12 cellular contexts compared by ENCODE assay signal in the genomic region with DNA sequence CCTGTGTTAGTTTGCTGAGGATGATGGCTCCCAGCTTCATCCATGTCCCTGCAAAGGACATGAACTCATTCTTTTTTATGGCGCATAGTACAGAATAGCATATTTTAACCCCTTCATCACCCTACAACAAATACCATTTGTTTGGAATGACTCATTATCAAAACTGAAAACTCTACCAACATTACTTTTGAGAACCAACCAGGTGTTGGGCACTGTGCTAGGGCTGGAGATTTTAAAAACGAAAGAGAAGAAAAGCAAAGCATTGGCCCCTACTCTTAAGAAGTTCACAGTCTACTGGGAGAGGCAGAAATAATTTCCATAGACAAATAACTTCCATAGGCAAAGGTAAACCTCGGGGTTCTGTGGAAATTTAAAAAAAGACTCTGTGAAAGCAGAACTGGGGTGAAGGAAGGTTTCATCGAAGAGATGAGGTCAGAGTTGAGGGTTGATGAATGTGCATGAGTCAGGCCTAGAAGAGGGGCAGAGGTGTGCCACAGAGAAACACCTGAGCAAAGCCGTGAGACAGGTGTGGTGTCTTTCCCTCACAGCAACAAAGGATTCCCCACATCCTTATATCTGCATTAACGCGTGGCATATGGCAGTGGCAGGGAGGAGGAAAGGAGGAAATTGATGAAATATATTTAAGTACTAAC. TPM values are rescaled to one million over a fixed set of nuclear protein-coding genes. Genes with fewer than 3 reads are reported as not detected.
DNase-seq lines count a peak whose midpoint lies in the region; ATAC-seq and TF ChIP-seq lines count a peak whose summit lies in the region.
"Had no signal": no experiment of that assay in that cellular context is flagged by ENCODE, and none has a peak within 500 bp of the region (broad histone marks: within the 10 kb centered on the region; RNA-seq: fewer than 3 reads in every experiment).

No MANE protein-coding gene starts in this region.

- CTCF ChIA-PET in MCF 10A (lab: Yijun Ruan, JAX) (interaction anchor here (2.0 kb wide), 1 partner anchor 193 kb away, joined by 6 read pairs; no protein-coding TSS in a partner anchor), HEK293T (lab: Yijun Ruan, JAX) (no interaction called here)

- no peak for TF ChIP-seq EP300 in transverse colon (IDR thresholded peaks at IDR 0.05; ENCODE audit: low read depth)

- no peak overlapping the region for H3K4me3 Mint-ChIP-seq in MCF 10A (ENCODE audit: unreplicated experiment)
- no peak overlapping the region for H3K4me3 Mint-ChIP-seq in immature natural killer cell
- H3K4me3 Mint-ChIP-seq: HFFc6; naive thymus-derived CD4-positive, alpha-beta T cell had no signal

- H3K36me3 Mint-ChIP-seq in MCF 10A (ENCODE audit: insufficient read depth, unreplicated experiment), result no peaks in the 10 kb centered on the region
- H3K36me3 Mint-ChIP-seq in immature natural killer cell, result peaks cover 0 to 3% (median 0%) of the 10 kb centered on the region in 3 donors
- H3K36me3 Mint-ChIP-seq: naive thymus-derived CD4-positive, alpha-beta T cell had no signal

- in situ Hi-C loops in transverse colon (cut with MboI; ENCODE audit: low pct_ligation_motif_present in 1 of 4, low pct_unique_long_range_greater_than_20kb in 1 of 4, low sequenced_read_pairs in 3 of 4), result loop anchor here in 1 of 4 donors (25.0 kb wide), 1 partner anchor 665 kb away; no protein-coding TSS in a partner anchor

- H3K27me3 ChIP-seq in breast epithelium, result no peaks in the 10 kb centered on the region
- no peaks in the 10 kb centered on the region for H3K27me3 ChIP-seq in transverse colon
- H3K27me3 ChIP-seq: colonic mucosa had no signal

- WGBS in transverse colon (ENCODE audit: low coverage in 1 of 2), 2 donors, result 60 to 62% methylated on average over 6 to 7 of the region's 7 CpGs

- H3K4me3 ChIP-seq in breast epithelium, result no peak overlapping the region
- H3K4me3 ChIP-seq in transverse colon, result no peak overlapping the region
- H3K4me3 ChIP-seq: colonic mucosa, SK-N-MC had no signal

- no peaks in the 10 kb centered on the region for H3K9me3 ChIP-seq in breast epithelium
- no peaks in the 10 kb centered on the region for H3K9me3 ChIP-seq in transverse colon
- H3K9me3 ChIP-seq: colonic mucosa had no signal

- H3K27me3 Mint-ChIP-seq in MCF 10A (ENCODE audit: insufficient read depth, unreplicated experiment) (no peaks in the 10 kb centered on the region), immature natural killer cell (ENCODE audit: low read depth in 3 of 3) (peaks cover 0 to 3% (median 0%) of the 10 kb centered on the region in 3 donors)

- intact Hi-C loops in MCF 10A (cut with micrococcal nuclease), result no loop called here
- intact Hi-C loops in breast epithelium (cut with DNase I; ENCODE audit: low total_unique reads), result no loop called here
- intact Hi-C loops in transverse colon (cut with DNase I; ENCODE audit: low total_unique reads), result no loop called here

- TF ChIP-seq CTCF in MCF 10A (IDR thresholded peaks at IDR 0.05; ENCODE audit: unreplicated experiment) (no peak), breast epithelium (IDR thresholded peaks at IDR 0.05) (no peak), transverse colon (IDR thresholded peaks at IDR 0.05) (no peak)

- no peak overlapping the region for H3K27ac ChIP-seq in breast epithelium
- H3K27ac ChIP-seq in transverse colon, result peak overlapping the region in 3 of 4 donors; percentile 6 to 57 (median 37)
- H3K27ac ChIP-seq: colonic mucosa, SK-N-MC had no signal

- TF ChIP-seq POLR2A in breast epithelium (IDR thresholded peaks at IDR 0.05) (no peak), transverse colon (IDR thresholded peaks at IDR 0.05) (no peak)

- H3K4me1 ChIP-seq in breast epithelium, result no peaks in the 10 kb centered on the region
- peaks cover 0 to 15% (median 0%) of the 10 kb centered on the region in 4 donors for H3K4me1 ChIP-seq in transverse colon
- H3K4me1 ChIP-seq: colonic mucosa had no signal

- peaks cover 34% of the 10 kb centered on the region for H3K4me1 Mint-ChIP-seq in MCF 10A (ENCODE audit: insufficient read depth, unreplicated experiment)
- H3K4me1 Mint-ChIP-seq in immature natural killer cell, result no peaks in the 10 kb centered on the region

- H3K36me3 ChIP-seq in breast epithelium, result no peaks in the 10 kb centered on the region
- no peaks in the 10 kb centered on the region for H3K36me3 ChIP-seq in transverse colon
- H3K36me3 ChIP-seq: colonic mucosa had no signal

- BruUV-seq in MCF 10A (replicated peaks; lab: Mats Ljungman, UMichigan), result no TSS peak

- DNase-seq in MCF 10A (ENCODE audit: unreplicated experiment) (no peak), breast epithelium (ENCODE audit: low spot score in 2 of 2) (no peak), NCI-H146 (lab: John Stamatoyannopoulos, UW) (peak; percentile 90), transverse colon (no peak), immature natural killer cell (no peak), HEK293T (ENCODE audit: extremely low spot score) (no peak)
- DNase-seq in activated T-cell treated with anti-CD3 and anti-CD28 coated beads, Interleukin-2, amount 50 U/mL, for 48 hours, result peak; percentile 29 to 42
- DNase-seq: HFFc6; naive thymus-derived CD4-positive, alpha-beta T cell had no signal

- peaks cover 7% of the 10 kb centered on the region for H3K9me3 Mint-ChIP-seq in MCF 10A (ENCODE audit: unreplicated experiment)
- H3K9me3 Mint-ChIP-seq in immature natural killer cell, result no peaks in the 10 kb centered on the region
- H3K9me3 Mint-ChIP-seq: HFFc6; naive thymus-derived CD4-positive, alpha-beta T cell had no signal

- POLR2A ChIA-PET in MCF 10A (lab: Yijun Ruan, JAX), result interaction anchor here (0.6 to 10.7 kb wide), 4 partner anchors 90 to 310 kb away, joined by 3 to 82 read pairs (median 3); partner anchors contain the start of gene B3GNT5
- POLR2A ChIA-PET in HEK293T (lab: Yijun Ruan, JAX), result no interaction called here

- no peak for ATAC-seq in GM18873 (IDR thresholded peaks at IDR 0.05; ENCODE audit: low FRiP score, unreplicated experiment)
- ATAC-seq: naive thymus-derived CD4-positive, alpha-beta T cell had no signal

- H3K27ac Mint-ChIP-seq in MCF 10A (ENCODE audit: low read depth, unreplicated experiment) (peak overlapping the region; percentile 3), immature natural killer cell (peak overlapping the region in 1 of 6 donors; percentile 45)
- H3K27ac Mint-ChIP-seq: HFFc6; naive thymus-derived CD4-positive, alpha-beta T cell had no signal

TF ChIP-seq in HEK293T, 16 proteins besides CTCF, POLR2A, EP300 and RAD21:
- TF ChIP-seq FOXK2 (IDR thresholded peaks at IDR 0.05) (no peak), ZNF384 (IDR thresholded peaks at IDR 0.05) (no peak), CTBP1 (IDR thresholded peaks at IDR 0.05; ENCODE audit: borderline replicate concordance) (no peak)

RNA-seq across cellular contexts. Expression of gene MCF2L2, which starts 51.0 kb away (rescaled TPM):
- total RNA-seq in MCF 10A (2022) (2.6 and 3.4 TPM in 2 replicates), breast epithelium (1 to 10 TPM in 2 of 3 donors, under 1 TPM in 1; 0.64 to 1.5 (median 1.3) TPM), transverse colon (1 to 10 TPM in 3 of 4 donors, under 1 TPM in 1; 0.20 to 3.7 (median 2.0) TPM)
- under 1 TPM in 2 of 3 donors, not detected in 1; 0.06 to 0.21 TPM for polyA plus RNA-seq in immature natural killer cell

Comparison
In these comparisons a context has a peak if more than half of its experiments do, and no peak if none do; other contexts are left out.
1. DNase-seq: peak in NCI-H146 (single experiment) and activated T-cell treated with anti-CD3 and anti-CD28 coated beads, Interleukin-2, amount 50 U/mL, for 48 hours (2 of 2); none in MCF 10A (single experiment), breast epithelium (0 of 2), transverse colon (single experiment), immature natural killer cell (0 of 3) and HEK293T (single experiment).
2. H3K27ac ChIP-seq: peak in transverse colon (3 of 4); none in breast epithelium (0 of 2).